ENCODE assay signal across 1 cellular context in the genomic region with DNA sequence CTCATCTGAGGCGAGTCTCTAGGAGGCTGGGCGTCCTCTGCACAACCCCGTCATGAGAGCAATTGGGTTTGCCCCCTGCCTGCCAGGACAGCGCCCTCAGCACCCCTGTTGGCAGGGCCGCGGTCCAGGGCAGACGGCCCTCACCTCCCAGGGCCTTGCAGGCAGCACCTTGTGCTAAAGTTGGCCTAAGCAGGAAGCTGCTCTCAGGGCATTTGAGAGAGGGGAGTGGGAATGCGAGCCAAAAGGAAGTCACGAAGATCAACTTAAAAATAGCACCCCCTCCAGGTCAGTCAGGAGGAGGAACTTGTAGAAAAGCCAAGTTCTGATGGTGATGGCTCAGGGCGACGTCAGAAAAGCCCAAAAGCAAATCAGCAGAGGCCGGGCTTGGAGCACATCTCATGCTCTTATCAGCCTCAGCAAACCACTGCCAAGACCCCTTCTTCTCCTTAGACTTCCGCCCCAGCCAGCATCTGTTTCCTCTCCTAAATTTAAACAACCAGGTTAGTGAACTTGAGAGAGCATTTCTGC.
TF ChIP-seq lines count a peak whose summit lies in the region.

No MANE protein-coding gene starts in this region.

TF ChIP-seq in K562, 482 proteins besides CTCF, POLR2A, EP300 and RAD21 (continued from another document):
- TF ChIP-seq YY1 (IDR thresholded peaks at IDR 0.05; ENCODE audit: borderline replicate concordance in 1 of 3, control insufficient read depth in 1 of 3, extremely low read depth in 1 of 3, insufficient read depth in 3 of 3, insufficient read length in 1 of 3, insufficient replicate concordance in 2 of 3, low read depth in 1 of 3, low read length in 2 of 3) (no peak), POLR2B (IDR thresholded peaks at IDR 0.05; ENCODE audit: low read depth, partially characterized antibody) (no peak), ZFX (CRISPR knock-in tag; IDR thresholded peaks at IDR 0.05) (no peak), SMAD3 (CRISPR knock-in tag; conservative IDR thresholded peaks at IDR 0.05) (no peak), NR2C2 (CRISPR knock-in tag; IDR thresholded peaks at IDR 0.05) (no peak), NR2C2 (tag; IDR thresholded peaks at IDR 0.05) (no peak), XRCC5 (IDR thresholded peaks at IDR 0.05; ENCODE audit: low read depth, low read length) (no peak), ZBTB1 (CRISPR knock-in tag; IDR thresholded peaks at IDR 0.05; ENCODE audit: borderline replicate concordance, low read depth) (no peak), SMARCC2 (IDR thresholded peaks at IDR 0.05; ENCODE audit: low read depth) (peak; percentile 45; the same call in 1 of the 2 replicates), MIER1 (IDR thresholded peaks at IDR 0.05; ENCODE audit: low read depth) (no peak), LEF1 (IDR thresholded peaks at IDR 0.05) (no peak), FOS (IDR thresholded peaks at IDR 0.05; ENCODE audit: extremely low read depth, insufficient read length) (no peak), MED1 (CRISPR knock-in tag; IDR thresholded peaks at IDR 0.05; ENCODE audit: borderline replicate concordance) (no peak), KDM4B (IDR thresholded peaks at IDR 0.05; ENCODE audit: borderline replicate concordance in 2 of 2, low read depth in 1 of 2) (no peak), ZNF253 (CRISPR knock-in tag; conservative IDR thresholded peaks at IDR 0.05) (no peak), ZNF311 (CRISPR knock-in tag; IDR thresholded peaks at IDR 0.05) (no peak), KDM2B (CRISPR knock-in tag; IDR thresholded peaks at IDR 0.05) (no peak), DDX20 (tag; IDR thresholded peaks at IDR 0.05; ENCODE audit: low read depth) (no peak), CREB1 (IDR thresholded peaks at IDR 0.05) (no peak), CREB1 (CRISPR knock-in tag; IDR thresholded peaks at IDR 0.05) (no peak), POLR3A (IDR thresholded peaks at IDR 0.05; ENCODE audit: borderline replicate concordance, extremely low read depth, insufficient read depth, insufficient read length) (no peak), KLF6 (CRISPR knock-in tag; IDR thresholded peaks at IDR 0.05; ENCODE audit: borderline replicate concordance) (no peak), KLF1 (tag; IDR thresholded peaks at IDR 0.05) (no peak), ZNF830 (CRISPR knock-in tag; IDR thresholded peaks at IDR 0.05) (no peak), SIX5 (IDR thresholded peaks at IDR 0.05; ENCODE audit: borderline replicate concordance in 1 of 2, insufficient read depth in 1 of 2, low read depth in 1 of 2, low read length in 2 of 2) (no peak), BCOR (IDR thresholded peaks at IDR 0.05) (no peak), CSDE1 (IDR thresholded peaks at IDR 0.05) (no peak), TAF1 (IDR thresholded peaks at IDR 0.05; ENCODE audit: control insufficient read depth, extremely low read depth, insufficient read depth, low read length, severe bottlenecking) (no peak), FOXP1 (CRISPR knock-in tag; IDR thresholded peaks at IDR 0.05) (0 out of 2 replicates have a peak, but pooled peaks have one; percentile 43), CTBP1 (IDR thresholded peaks at IDR 0.05; ENCODE audit: borderline replicate concordance) (peak; percentile 61; the same call in 1 of the 2 replicates), BRD9 (IDR thresholded peaks at IDR 0.05; ENCODE audit: low read depth, partially characterized antibody) (no peak), ZFP30 (CRISPR knock-in tag; IDR thresholded peaks at IDR 0.05; ENCODE audit: borderline replicate concordance) (no peak), GABPB1 (CRISPR knock-in tag; IDR thresholded peaks at IDR 0.05) (no peak), GATAD2A (IDR thresholded peaks at IDR 0.05) (no peak), THRAP3 (IDR thresholded peaks at IDR 0.05; ENCODE audit: borderline replicate concordance) (no peak), PCBP2 (IDR thresholded peaks at IDR 0.05; ENCODE audit: low read depth, low read length, poor library complexity, severe bottlenecking) (no peak), ZNF12 (CRISPR knock-in tag; IDR thresholded peaks at IDR 0.05) (no peak), NFRKB (IDR thresholded peaks at IDR 0.05; ENCODE audit: low read depth) (no peak), BRF1 (IDR thresholded peaks at IDR 0.05; ENCODE audit: borderline replicate concordance, extremely low read depth, insufficient read length) (no peak)
- TF ChIP-seq, protein P1, sequence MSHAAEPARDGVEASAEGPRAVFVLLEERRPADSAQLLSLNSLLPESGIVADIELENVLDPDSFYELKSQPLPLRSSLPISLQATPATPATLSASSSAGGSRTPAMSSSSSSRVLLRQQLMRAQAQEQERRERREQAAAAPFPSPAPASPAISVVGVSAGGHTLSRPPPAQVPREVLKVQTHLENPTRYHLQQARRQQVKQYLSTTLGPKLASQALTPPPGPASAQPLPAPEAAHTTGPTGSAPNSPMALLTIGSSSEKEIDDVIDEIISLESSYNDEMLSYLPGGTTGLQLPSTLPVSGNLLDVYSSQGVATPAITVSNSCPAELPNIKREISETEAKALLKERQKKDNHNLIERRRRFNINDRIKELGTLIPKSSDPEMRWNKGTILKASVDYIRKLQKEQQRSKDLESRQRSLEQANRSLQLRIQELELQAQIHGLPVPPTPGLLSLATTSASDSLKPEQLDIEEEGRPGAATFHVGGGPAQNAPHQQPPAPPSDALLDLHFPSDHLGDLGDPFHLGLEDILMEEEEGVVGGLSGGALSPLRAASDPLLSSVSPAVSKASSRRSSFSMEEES (CRISPR knock-in tag; IDR thresholded peaks at IDR 0.05) = no peak
- TF ChIP-seq, protein P2, sequence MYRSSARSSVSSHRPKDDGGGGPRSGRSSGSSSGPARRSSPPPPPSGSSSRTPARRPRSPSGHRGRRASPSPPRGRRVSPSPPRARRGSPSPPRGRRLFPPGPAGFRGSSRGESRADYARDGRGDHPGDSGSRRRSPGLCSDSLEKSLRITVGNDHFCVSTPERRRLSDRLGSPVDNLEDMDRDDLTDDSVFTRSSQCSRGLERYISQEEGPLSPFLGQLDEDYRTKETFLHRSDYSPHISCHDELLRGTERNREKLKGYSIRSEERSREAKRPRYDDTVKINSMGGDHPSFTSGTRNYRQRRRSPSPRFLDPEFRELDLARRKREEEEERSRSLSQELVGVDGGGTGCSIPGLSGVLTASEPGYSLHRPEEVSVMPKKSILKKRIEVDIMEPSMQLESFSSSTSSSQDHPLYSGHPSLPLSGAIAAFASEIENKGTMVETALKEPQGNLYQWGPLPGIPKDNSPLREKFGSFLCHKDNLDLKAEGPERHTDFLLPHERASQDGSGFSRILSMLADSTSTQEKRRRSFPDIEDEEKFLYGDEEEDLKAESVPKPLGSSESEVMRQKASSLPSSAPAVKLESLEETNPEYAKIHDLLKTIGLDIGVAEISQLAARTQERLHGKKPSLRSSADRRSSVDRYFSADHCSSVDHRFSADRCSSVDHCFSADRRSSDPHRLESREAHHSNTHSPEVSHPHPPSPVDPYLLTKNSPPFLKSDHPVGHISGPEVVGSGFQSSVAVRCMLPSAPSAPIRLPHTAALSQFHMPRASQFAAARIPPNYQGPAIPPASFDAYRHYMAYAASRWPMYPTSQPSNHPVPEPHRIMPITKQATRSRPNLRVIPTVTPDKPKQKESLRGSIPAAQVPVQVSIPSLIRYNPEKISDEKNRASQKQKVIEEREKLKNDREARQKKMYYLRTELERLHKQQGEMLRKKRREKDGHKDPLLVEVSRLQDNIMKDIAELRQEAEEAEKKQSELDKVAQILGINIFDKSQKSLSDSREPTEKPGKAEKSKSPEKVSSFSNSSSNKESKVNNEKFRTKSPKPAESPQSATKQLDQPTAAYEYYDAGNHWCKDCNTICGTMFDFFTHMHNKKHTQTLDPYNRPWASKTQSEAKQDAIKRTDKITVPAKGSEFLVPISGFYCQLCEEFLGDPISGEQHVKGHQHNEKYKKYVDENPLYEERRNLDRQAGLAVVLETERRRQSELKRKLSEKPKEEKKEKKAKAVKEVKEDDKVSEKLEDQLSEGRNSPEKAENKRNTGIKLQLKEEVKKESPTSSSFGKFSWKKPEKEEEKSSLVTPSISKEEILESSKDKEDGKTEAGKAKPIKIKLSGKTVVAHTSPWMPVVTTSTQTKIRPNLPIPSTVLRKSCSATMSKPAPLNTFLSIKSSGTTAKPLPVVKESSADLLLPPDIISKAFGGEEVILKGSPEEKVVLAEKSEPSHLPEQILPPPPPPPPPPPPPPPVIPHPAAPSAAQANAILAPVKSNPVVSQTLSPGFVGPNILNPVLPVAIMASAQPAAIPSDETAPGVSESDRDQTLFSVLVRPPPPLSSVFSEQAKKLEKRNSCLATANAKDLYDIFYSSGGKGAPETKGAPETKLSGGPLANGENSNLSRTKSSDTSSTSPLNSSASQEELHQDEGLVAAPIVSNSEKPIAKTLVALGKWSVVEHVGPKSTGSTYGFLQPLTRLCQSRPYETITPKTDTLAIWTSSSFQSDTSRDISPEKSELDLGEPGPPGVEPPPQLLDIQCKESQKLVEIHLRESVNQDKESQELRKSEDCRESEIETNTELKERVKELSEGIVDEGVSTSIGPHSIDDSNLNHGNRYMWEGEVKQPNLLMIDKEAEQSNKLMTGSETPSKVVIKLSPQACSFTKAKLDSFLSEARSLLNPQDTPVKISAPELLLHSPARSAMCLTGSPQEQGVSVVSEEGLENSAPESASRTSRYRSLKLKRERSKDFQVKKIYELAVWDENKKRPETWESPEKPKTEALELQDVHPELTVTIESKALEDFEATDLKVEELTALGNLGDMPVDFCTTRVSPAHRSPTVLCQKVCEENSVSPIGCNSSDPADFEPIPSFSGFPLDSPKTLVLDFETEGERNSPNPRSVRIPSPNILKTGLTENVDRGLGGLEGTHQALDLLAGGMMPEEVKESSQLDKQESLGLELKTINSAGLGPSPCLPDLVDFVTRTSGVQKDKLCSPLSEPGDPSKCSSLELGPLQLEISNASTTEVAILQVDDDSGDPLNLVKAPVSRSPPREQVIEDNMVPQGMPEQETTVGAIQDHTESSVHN (IDR thresholded peaks at IDR 0.05; ENCODE audit: borderline replicate concordance in 1 of 2, low read depth in 1 of 2) = no peak
- TF ChIP-seq, protein P3, sequence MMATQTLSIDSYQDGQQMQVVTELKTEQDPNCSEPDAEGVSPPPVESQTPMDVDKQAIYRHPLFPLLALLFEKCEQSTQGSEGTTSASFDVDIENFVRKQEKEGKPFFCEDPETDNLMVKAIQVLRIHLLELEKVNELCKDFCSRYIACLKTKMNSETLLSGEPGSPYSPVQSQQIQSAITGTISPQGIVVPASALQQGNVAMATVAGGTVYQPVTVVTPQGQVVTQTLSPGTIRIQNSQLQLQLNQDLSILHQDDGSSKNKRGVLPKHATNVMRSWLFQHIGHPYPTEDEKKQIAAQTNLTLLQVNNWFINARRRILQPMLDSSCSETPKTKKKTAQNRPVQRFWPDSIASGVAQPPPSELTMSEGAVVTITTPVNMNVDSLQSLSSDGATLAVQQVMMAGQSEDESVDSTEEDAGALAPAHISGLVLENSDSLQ (IDR thresholded peaks at IDR 0.05) = peak; percentile 32
- TF ChIP-seq, protein P4, sequence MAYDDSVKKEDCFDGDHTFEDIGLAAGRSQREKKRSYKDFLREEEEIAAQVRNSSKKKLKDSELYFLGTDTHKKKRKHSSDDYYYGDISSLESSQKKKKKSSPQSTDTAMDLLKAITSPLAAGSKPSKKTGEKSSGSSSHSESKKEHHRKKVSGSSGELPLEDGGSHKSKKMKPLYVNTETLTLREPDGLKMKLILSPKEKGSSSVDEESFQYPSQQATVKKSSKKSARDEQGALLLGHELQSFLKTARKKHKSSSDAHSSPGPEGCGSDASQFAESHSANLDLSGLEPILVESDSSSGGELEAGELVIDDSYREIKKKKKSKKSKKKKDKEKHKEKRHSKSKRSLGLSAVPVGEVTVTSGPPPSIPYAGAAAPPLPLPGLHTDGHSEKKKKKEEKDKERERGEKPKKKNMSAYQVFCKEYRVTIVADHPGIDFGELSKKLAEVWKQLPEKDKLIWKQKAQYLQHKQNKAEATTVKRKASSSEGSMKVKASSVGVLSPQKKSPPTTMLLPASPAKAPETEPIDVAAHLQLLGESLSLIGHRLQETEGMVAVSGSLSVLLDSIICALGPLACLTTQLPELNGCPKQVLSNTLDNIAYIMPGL (CRISPR knock-in tag; IDR thresholded peaks at IDR 0.05) = no peak
- TF ChIP-seq, protein P5, sequence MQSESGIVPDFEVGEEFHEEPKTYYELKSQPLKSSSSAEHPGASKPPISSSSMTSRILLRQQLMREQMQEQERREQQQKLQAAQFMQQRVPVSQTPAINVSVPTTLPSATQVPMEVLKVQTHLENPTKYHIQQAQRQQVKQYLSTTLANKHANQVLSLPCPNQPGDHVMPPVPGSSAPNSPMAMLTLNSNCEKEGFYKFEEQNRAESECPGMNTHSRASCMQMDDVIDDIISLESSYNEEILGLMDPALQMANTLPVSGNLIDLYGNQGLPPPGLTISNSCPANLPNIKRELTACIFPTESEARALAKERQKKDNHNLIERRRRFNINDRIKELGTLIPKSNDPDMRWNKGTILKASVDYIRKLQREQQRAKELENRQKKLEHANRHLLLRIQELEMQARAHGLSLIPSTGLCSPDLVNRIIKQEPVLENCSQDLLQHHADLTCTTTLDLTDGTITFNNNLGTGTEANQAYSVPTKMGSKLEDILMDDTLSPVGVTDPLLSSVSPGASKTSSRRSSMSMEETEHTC (IDR thresholded peaks at IDR 0.05) = no peak
- TF ChIP-seq, protein P6, sequence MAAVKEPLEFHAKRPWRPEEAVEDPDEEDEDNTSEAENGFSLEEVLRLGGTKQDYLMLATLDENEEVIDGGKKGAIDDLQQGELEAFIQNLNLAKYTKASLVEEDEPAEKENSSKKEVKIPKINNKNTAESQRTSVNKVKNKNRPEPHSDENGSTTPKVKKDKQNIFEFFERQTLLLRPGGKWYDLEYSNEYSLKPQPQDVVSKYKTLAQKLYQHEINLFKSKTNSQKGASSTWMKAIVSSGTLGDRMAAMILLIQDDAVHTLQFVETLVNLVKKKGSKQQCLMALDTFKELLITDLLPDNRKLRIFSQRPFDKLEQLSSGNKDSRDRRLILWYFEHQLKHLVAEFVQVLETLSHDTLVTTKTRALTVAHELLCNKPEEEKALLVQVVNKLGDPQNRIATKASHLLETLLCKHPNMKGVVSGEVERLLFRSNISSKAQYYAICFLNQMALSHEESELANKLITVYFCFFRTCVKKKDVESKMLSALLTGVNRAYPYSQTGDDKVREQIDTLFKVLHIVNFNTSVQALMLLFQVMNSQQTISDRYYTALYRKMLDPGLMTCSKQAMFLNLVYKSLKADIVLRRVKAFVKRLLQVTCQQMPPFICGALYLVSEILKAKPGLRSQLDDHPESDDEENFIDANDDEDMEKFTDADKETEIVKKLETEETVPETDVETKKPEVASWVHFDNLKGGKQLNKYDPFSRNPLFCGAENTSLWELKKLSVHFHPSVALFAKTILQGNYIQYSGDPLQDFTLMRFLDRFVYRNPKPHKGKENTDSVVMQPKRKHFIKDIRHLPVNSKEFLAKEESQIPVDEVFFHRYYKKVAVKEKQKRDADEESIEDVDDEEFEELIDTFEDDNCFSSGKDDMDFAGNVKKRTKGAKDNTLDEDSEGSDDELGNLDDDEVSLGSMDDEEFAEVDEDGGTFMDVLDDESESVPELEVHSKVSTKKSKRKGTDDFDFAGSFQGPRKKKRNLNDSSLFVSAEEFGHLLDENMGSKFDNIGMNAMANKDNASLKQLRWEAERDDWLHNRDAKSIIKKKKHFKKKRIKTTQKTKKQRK (IDR thresholded peaks at IDR 0.05; ENCODE audit: borderline replicate concordance, low read depth, low read length) = no peak
- TF ChIP-seq, protein P7, sequence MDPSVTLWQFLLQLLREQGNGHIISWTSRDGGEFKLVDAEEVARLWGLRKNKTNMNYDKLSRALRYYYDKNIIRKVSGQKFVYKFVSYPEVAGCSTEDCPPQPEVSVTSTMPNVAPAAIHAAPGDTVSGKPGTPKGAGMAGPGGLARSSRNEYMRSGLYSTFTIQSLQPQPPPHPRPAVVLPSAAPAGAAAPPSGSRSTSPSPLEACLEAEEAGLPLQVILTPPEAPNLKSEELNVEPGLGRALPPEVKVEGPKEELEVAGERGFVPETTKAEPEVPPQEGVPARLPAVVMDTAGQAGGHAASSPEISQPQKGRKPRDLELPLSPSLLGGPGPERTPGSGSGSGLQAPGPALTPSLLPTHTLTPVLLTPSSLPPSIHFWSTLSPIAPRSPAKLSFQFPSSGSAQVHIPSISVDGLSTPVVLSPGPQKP (CRISPR knock-in tag; IDR thresholded peaks at IDR 0.05) = no peak
